In the genomic region with DNA sequence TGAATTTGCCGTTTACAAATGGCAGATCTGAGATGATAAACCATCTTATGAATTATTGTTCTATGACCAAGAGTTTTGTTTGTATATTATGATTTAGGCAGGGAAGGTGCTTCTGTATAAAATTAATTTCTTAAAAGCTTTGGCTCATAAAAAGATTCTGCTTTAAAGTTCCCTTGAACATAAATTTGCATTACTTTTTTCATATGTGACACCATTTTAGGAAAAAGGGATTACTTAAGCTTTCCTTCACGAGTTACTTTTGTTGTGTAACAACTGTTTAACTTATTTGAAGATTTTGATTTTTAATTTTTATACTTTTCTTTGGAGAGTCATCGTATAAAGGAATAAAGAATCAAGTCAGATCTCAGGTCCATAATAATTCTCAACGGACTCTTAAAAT, we compare ENCODE assay signal across 9 cellular contexts. TPM values are rescaled to one million over a fixed set of nuclear protein-coding genes. Genes with fewer than 3 reads are reported as not detected.
DNase-seq lines count a peak whose midpoint lies in the region; ATAC-seq and TF ChIP-seq lines count a peak whose summit lies in the region.
"Had no signal": no experiment of that assay in that cellular context is flagged by ENCODE, and none has a peak within 500 bp of the region (broad histone marks: within the 10 kb centered on the region; RNA-seq: fewer than 3 reads in every experiment).

No MANE protein-coding gene starts in this region.

- no peaks in the 10 kb centered on the region for H3K9me3 ChIP-seq in left lung

- peak overlapping the region in 1 of 2 donors; percentile 34 for H3K27ac ChIP-seq in left lung

- peaks cover 15 to 57% of the 10 kb centered on the region in 2 donors for H3K4me1 ChIP-seq in left lung

- peaks cover 3% of the 10 kb centered on the region for H3K9me3 Mint-ChIP-seq in T-helper 2 cell treated with Interferon-gamma antibody and Interleukin-4, amounts not matched to agents 5 μg/mL and 100 μg/mL, for 36 hours
- no peaks in the 10 kb centered on the region for H3K9me3 Mint-ChIP-seq in activated CD8-positive, alpha-beta T cell treated with anti-CD3 and anti-CD28 coated beads for 36 hours
- peaks cover 9% of the 10 kb centered on the region for H3K9me3 Mint-ChIP-seq in glutamatergic neuron (ENCODE audit: unreplicated experiment)
- H3K9me3 Mint-ChIP-seq in stimulated activated memory B cell treated with anti-CD40 and anti-IgM and Interleukin-4, amounts not matched to agents 10 μg/mL and 1 μg/mL and 100 μg/mL, for 72 hours: no peaks in the 10 kb centered on the region

- intact Hi-C loops in activated CD8-positive, alpha-beta T cell treated with anti-CD3 and anti-CD28 coated beads for 36 hours (cut with micrococcal nuclease): loop anchor here (5.0 kb wide), 1 partner anchor 86 kb away; the partner anchor contains the start of gene C2CD5
- intact Hi-C loops in left lung (cut with DNase I): no loop called here

- peak overlapping the region; percentile 100 for H3K4me3 Mint-ChIP-seq in T-helper 2 cell treated with Interferon-gamma antibody and Interleukin-4, amounts not matched to agents 5 μg/mL and 100 μg/mL, for 36 hours
- H3K4me3 Mint-ChIP-seq in activated CD8-positive, alpha-beta T cell treated with anti-CD3 and anti-CD28 coated beads for 36 hours: peak overlapping the region; percentile 100
- peak overlapping the region; percentile 87 for H3K4me3 Mint-ChIP-seq in glutamatergic neuron (ENCODE audit: unreplicated experiment)
- peak overlapping the region; percentile 34 for H3K4me3 Mint-ChIP-seq in stimulated activated memory B cell treated with anti-CD40 and anti-IgM and Interleukin-4, amounts not matched to agents 10 μg/mL and 1 μg/mL and 100 μg/mL, for 72 hours

- no peaks in the 10 kb centered on the region for H3K36me3 ChIP-seq in left lung

- POLR2A ChIA-PET in activated CD8-positive, alpha-beta T cell treated with anti-CD3 and anti-CD28 coated beads for 36 hours (lab: Charles Lee): no interaction called here

- peaks cover 44% of the 10 kb centered on the region for H3K4me1 Mint-ChIP-seq in T-helper 2 cell treated with Interferon-gamma antibody and Interleukin-4, amounts not matched to agents 5 μg/mL and 100 μg/mL, for 36 hours (ENCODE audit: low read depth)
- peaks cover 54% of the 10 kb centered on the region for H3K4me1 Mint-ChIP-seq in activated CD8-positive, alpha-beta T cell treated with anti-CD3 and anti-CD28 coated beads for 36 hours (ENCODE audit: low read depth)
- H3K4me1 Mint-ChIP-seq in glutamatergic neuron (ENCODE audit: low read depth, unreplicated experiment): peaks cover 21% of the 10 kb centered on the region
- H3K4me1 Mint-ChIP-seq in stimulated activated memory B cell treated with anti-CD40 and anti-IgM and Interleukin-4, amounts not matched to agents 10 μg/mL and 1 μg/mL and 100 μg/mL, for 72 hours: peaks cover 58% of the 10 kb centered on the region

- ATAC-seq in activated CD8-positive, alpha-beta T cell treated with anti-CD3 and anti-CD28 coated beads for 36 hours: no peak
- no peak for ATAC-seq in stimulated activated memory B cell treated with anti-CD40 and anti-IgM and Interleukin-4, amounts not matched to agents 10 μg/mL and 1 μg/mL and 100 μg/mL, for 72 hours
- ATAC-seq in HG02973 (IDR thresholded peaks at IDR 0.05; ENCODE audit: unreplicated experiment) (no peak), left lung (no peak)
- ATAC-seq: HCT116 had no signal

- CTCF ChIA-PET in activated CD8-positive, alpha-beta T cell treated with anti-CD3 and anti-CD28 coated beads for 36 hours (lab: Charles Lee): interaction anchor here (1.1 to 3.4 kb wide), 5 partner anchors 9 to 98 kb away, joined by 3 to 22 read pairs (median 4); no protein-coding TSS in a partner anchor

- no peaks in the 10 kb centered on the region for H3K27me3 Mint-ChIP-seq in T-helper 2 cell treated with Interferon-gamma antibody and Interleukin-4, amounts not matched to agents 5 μg/mL and 100 μg/mL, for 36 hours (ENCODE audit: low read depth)
- H3K27me3 Mint-ChIP-seq in activated CD8-positive, alpha-beta T cell treated with anti-CD3 and anti-CD28 coated beads for 36 hours: no peaks in the 10 kb centered on the region
- H3K27me3 Mint-ChIP-seq in glutamatergic neuron (ENCODE audit: unreplicated experiment): peaks cover 8% of the 10 kb centered on the region
- H3K27me3 Mint-ChIP-seq in stimulated activated memory B cell treated with anti-CD40 and anti-IgM and Interleukin-4, amounts not matched to agents 10 μg/mL and 1 μg/mL and 100 μg/mL, for 72 hours: no peaks in the 10 kb centered on the region

- no peaks in the 10 kb centered on the region for H3K27me3 ChIP-seq in left lung

- no peak for TF ChIP-seq CTCF in activated CD8-positive, alpha-beta T cell treated with anti-CD3 and anti-CD28 coated beads for 36 hours (IDR thresholded peaks at IDR 0.05)
- TF ChIP-seq CTCF in glutamatergic neuron (IDR thresholded peaks at IDR 0.05; ENCODE audit: partially characterized antibody, unreplicated experiment) (no peak), left lung (IDR thresholded peaks at IDR 0.05) (no peak)

- H3K27ac Mint-ChIP-seq in T-helper 2 cell treated with Interferon-gamma antibody and Interleukin-4, amounts not matched to agents 5 μg/mL and 100 μg/mL, for 36 hours: peak overlapping the region; percentile 83
- H3K27ac Mint-ChIP-seq in activated CD8-positive, alpha-beta T cell treated with anti-CD3 and anti-CD28 coated beads for 36 hours: peak overlapping the region; percentile 57
- H3K27ac Mint-ChIP-seq in glutamatergic neuron (ENCODE audit: unreplicated experiment): no peak overlapping the region
- H3K27ac Mint-ChIP-seq in stimulated activated memory B cell treated with anti-CD40 and anti-IgM and Interleukin-4, amounts not matched to agents 10 μg/mL and 1 μg/mL and 100 μg/mL, for 72 hours: no peak overlapping the region

- peaks cover 24% of the 10 kb centered on the region for H3K36me3 Mint-ChIP-seq in T-helper 2 cell treated with Interferon-gamma antibody and Interleukin-4, amounts not matched to agents 5 μg/mL and 100 μg/mL, for 36 hours (ENCODE audit: low read depth)
- H3K36me3 Mint-ChIP-seq in activated CD8-positive, alpha-beta T cell treated with anti-CD3 and anti-CD28 coated beads for 36 hours (ENCODE audit: low read depth): peaks cover 27% of the 10 kb centered on the region
- no peaks in the 10 kb centered on the region for H3K36me3 Mint-ChIP-seq in glutamatergic neuron (ENCODE audit: unreplicated experiment)
- peaks cover 3% of the 10 kb centered on the region for H3K36me3 Mint-ChIP-seq in stimulated activated memory B cell treated with anti-CD40 and anti-IgM and Interleukin-4, amounts not matched to agents 10 μg/mL and 1 μg/mL and 100 μg/mL, for 72 hours

- peak overlapping the region in 1 of 2 donors; percentile 72 for H3K4me3 ChIP-seq in left lung

- no peak for DNase-seq in T-helper 2 cell treated with Interferon-gamma antibody and Interleukin-4, amounts not matched to agents 5 μg/mL and 100 μg/mL, for 36 hours (ENCODE audit: low spot score)
- no peak for DNase-seq in T-helper 2 cell
- no peak for DNase-seq in activated CD8-positive, alpha-beta T cell treated with anti-CD3 and anti-CD28 coated beads for 36 hours
- no peak for DNase-seq in glutamatergic neuron
- no peak for DNase-seq in left lung
- DNase-seq in SIG-M5 (lab: John Stamatoyannopoulos, UW): no peak

RNA-seq across cellular contexts. Expression of gene ETNK1, which starts 3.3 kb away (rescaled TPM):
- 10 to 100 TPM; 54.9 to 55.2 TPM for total RNA-seq in activated CD8-positive, alpha-beta T cell treated with anti-CD3 and anti-CD28 coated beads for 36 hours
- total RNA-seq in glutamatergic neuron (ENCODE audit: unreplicated experiment) (118 TPM), left lung (10 to 100 TPM; 66.0 to 71.6 TPM)

Comparison
In these comparisons a context has a peak if more than half of its experiments do, and no peak if none do; other contexts are left out.
1. H3K27ac Mint-ChIP-seq: peak in T-helper 2 cell treated with Interferon-gamma antibody and Interleukin-4, amounts not matched to agents 5 μg/mL and 100 μg/mL, for 36 hours (single experiment) and activated CD8-positive, alpha-beta T cell treated with anti-CD3 and anti-CD28 coated beads for 36 hours (single experiment); none in glutamatergic neuron (single experiment) and stimulated activated memory B cell treated with anti-CD40 and anti-IgM and Interleukin-4, amounts not matched to agents 10 μg/mL and 1 μg/mL and 100 μg/mL, for 72 hours (single experiment).
2. H3K4me3 Mint-ChIP-seq: peak in every context shown above with its lines; median percentile 100 in T-helper 2 cell treated with Interferon-gamma antibody and Interleukin-4, amounts not matched to agents 5 μg/mL and 100 μg/mL, for 36 hours; 100 in activated CD8-positive, alpha-beta T cell treated with anti-CD3 and anti-CD28 coated beads for 36 hours; 87 in glutamatergic neuron; 34 in stimulated activated memory B cell treated with anti-CD40 and anti-IgM and Interleukin-4, amounts not matched to agents 10 μg/mL and 1 μg/mL and 100 μg/mL, for 72 hours.